In genomic region chr19:13848811-13849241, GRCh38 we compare ENCODE assay signal across 9 cellular contexts. TPM values are rescaled to one million over a fixed set of nuclear protein-coding genes. Genes with fewer than 3 reads are reported as not detected.
DNase-seq lines count a peak whose midpoint lies in the region; ATAC-seq and TF ChIP-seq lines count a peak whose summit lies in the region.
"Had no signal": no experiment of that assay in that cellular context is flagged by ENCODE, and none has a peak within 500 bp of the region (broad histone marks: within the 10 kb centered on the region; RNA-seq: fewer than 3 reads in every experiment).

No MANE protein-coding gene starts in this region.

- peaks cover 44% of the 10 kb centered on the region for H3K4me1 Mint-ChIP-seq in activated CD8-positive, alpha-beta memory T cell treated with anti-CD3 and anti-CD28 coated beads, Interleukin-2, amount 10 ng/mL, durations not matched to agents 7 days and 5 days
- peaks cover 66% of the 10 kb centered on the region for H3K4me1 Mint-ChIP-seq in activated naive CD8-positive, alpha-beta T cell treated with anti-CD3 and anti-CD28 coated beads, Interleukin-2, amount 50 U/mL, for 24 hours

- H3K4me3 ChIP-seq in lung (no peak overlapping the region), thymus (ENCODE audit: low read length) (no peak overlapping the region)
- H3K4me3 ChIP-seq: BLaER1 had no signal

- no peak overlapping the region for H3K4me3 Mint-ChIP-seq in activated CD8-positive, alpha-beta memory T cell treated with anti-CD3 and anti-CD28 coated beads, Interleukin-2, amount 10 ng/mL, durations not matched to agents 7 days and 5 days
- H3K4me3 Mint-ChIP-seq in activated naive CD8-positive, alpha-beta T cell treated with anti-CD3 and anti-CD28 coated beads, Interleukin-2, amount 50 U/mL, for 24 hours, result peak overlapping the region; percentile 40

- H3K4me1 ChIP-seq in lung (ENCODE audit: control insufficient read depth in 2 of 2, insufficient read depth in 2 of 2, low read length in 2 of 2), result peaks cover 4 to 28% of the 10 kb centered on the region in 2 donors
- H3K4me1 ChIP-seq in thymus (ENCODE audit: control insufficient read depth, insufficient read depth, low read length), result peaks cover 15% of the 10 kb centered on the region

- peak overlapping the region; percentile 31 for H3K27ac Mint-ChIP-seq in activated CD8-positive, alpha-beta memory T cell treated with anti-CD3 and anti-CD28 coated beads, Interleukin-2, amount 10 ng/mL, durations not matched to agents 7 days and 5 days
- peak overlapping the region; percentile 57 for H3K27ac Mint-ChIP-seq in activated naive CD8-positive, alpha-beta T cell treated with anti-CD3 and anti-CD28 coated beads, Interleukin-2, amount 50 U/mL, for 24 hours

- no peaks in the 10 kb centered on the region for H3K9me3 ChIP-seq in lung (ENCODE audit: control insufficient read depth in 2 of 2, insufficient read depth in 1 of 2, low read length in 1 of 2)
- H3K9me3 ChIP-seq in thymus (ENCODE audit: control insufficient read depth), result no peaks in the 10 kb centered on the region
- H3K9me3 ChIP-seq: BLaER1 had no signal

- H3K27me3 ChIP-seq in lung (ENCODE audit: control insufficient read depth, insufficient read depth) (no peaks in the 10 kb centered on the region), thymus (ENCODE audit: control insufficient read depth, insufficient read depth) (peaks cover 7% of the 10 kb centered on the region)

- no peaks in the 10 kb centered on the region for H3K36me3 ChIP-seq in lung (ENCODE audit: control insufficient read depth in 2 of 2, insufficient read depth in 2 of 2, low read length in 2 of 2)
- no peaks in the 10 kb centered on the region for H3K36me3 ChIP-seq in thymus (ENCODE audit: control insufficient read depth, insufficient read depth)
- H3K36me3 ChIP-seq: BLaER1 had no signal

- WGBS in lung, 2 donors, result 62 to 83% methylated on average over 9 of the region's 9 CpGs
- 97% methylated on average over 9 of the region's 9 CpGs for WGBS in thymus

- no peak for DNase-seq in activated CD8-positive, alpha-beta memory T cell treated with anti-CD3 and anti-CD28 coated beads, Interleukin-2, amount 10 ng/mL, durations not matched to agents 7 days and 5 days
- no peak for DNase-seq in activated CD8-positive, alpha-beta memory T cell treated with anti-CD3 and anti-CD28 coated beads, Interleukin-2, amount 50 U/mL, for 48 hours
- DNase-seq in activated naive CD8-positive, alpha-beta T cell treated with anti-CD3 and anti-CD28 coated beads, Interleukin-2, amount 50 U/mL, for 24 hours, result no peak
- no peak for DNase-seq in lung (ENCODE audit: low spot score)
- DNase-seq in NCI-H226, result no peak

- H3K27me3 Mint-ChIP-seq in activated CD8-positive, alpha-beta memory T cell treated with anti-CD3 and anti-CD28 coated beads, Interleukin-2, amount 10 ng/mL, durations not matched to agents 7 days and 5 days, result no peaks in the 10 kb centered on the region
- H3K27me3 Mint-ChIP-seq in activated naive CD8-positive, alpha-beta T cell treated with anti-CD3 and anti-CD28 coated beads, Interleukin-2, amount 50 U/mL, for 24 hours, result peaks cover 3% of the 10 kb centered on the region

- TF ChIP-seq CTCF in lung (IDR thresholded peaks at IDR 0.05; ENCODE audit: control extremely low read depth, extremely low read depth), result no peak

- no peaks in the 10 kb centered on the region for H3K9me3 Mint-ChIP-seq in activated CD8-positive, alpha-beta memory T cell treated with anti-CD3 and anti-CD28 coated beads, Interleukin-2, amount 10 ng/mL, durations not matched to agents 7 days and 5 days (ENCODE audit: low read depth)
- H3K9me3 Mint-ChIP-seq in activated naive CD8-positive, alpha-beta T cell treated with anti-CD3 and anti-CD28 coated beads, Interleukin-2, amount 50 U/mL, for 24 hours, result no peaks in the 10 kb centered on the region

- no peak for ATAC-seq in activated CD8-positive, alpha-beta memory T cell treated with anti-CD3 and anti-CD28 coated beads, Interleukin-2, amount 10 ng/mL, durations not matched to agents 7 days and 5 days
- ATAC-seq in activated naive CD8-positive, alpha-beta T cell treated with anti-CD3 and anti-CD28 coated beads, Interleukin-2, amount 50 U/mL, for 24 hours, result no peak
- ATAC-seq in lung (ENCODE audit: insufficient read depth, low FRiP score) (no peak), HG03280 (IDR thresholded peaks at IDR 0.05; ENCODE audit: unreplicated experiment) (no peak), HG03108 (IDR thresholded peaks at IDR 0.05; ENCODE audit: unreplicated experiment) (no peak)

- CTCF ChIA-PET in activated CD8-positive, alpha-beta memory T cell treated with anti-CD3 and anti-CD28 coated beads, Interleukin-2, amount 10 ng/mL, durations not matched to agents 7 days and 5 days (lab: Charles Lee), result interaction anchor here (1.1 to 9.2 kb wide), 4 partner anchors 12 to 66 kb away, joined by 5 to 91 read pairs (median 14); no protein-coding TSS in a partner anchor

- no peaks in the 10 kb centered on the region for H3K36me3 Mint-ChIP-seq in activated CD8-positive, alpha-beta memory T cell treated with anti-CD3 and anti-CD28 coated beads, Interleukin-2, amount 10 ng/mL, durations not matched to agents 7 days and 5 days
- H3K36me3 Mint-ChIP-seq in activated naive CD8-positive, alpha-beta T cell treated with anti-CD3 and anti-CD28 coated beads, Interleukin-2, amount 50 U/mL, for 24 hours (ENCODE audit: low read depth), result peaks cover 3% of the 10 kb centered on the region

- H3K27ac ChIP-seq in lung (ENCODE audit: low read depth in 1 of 2, low read length in 1 of 2) (peak overlapping the region; percentile 26 to 94), thymus (ENCODE audit: low read depth) (peak overlapping the region; percentile 47)

RNA-seq across cellular contexts. Expression of gene NANOS3, which starts 28.1 kb away (rescaled TPM):
- 1 to 10 TPM; 1.1 to 2.8 TPM for total RNA-seq in activated CD8-positive, alpha-beta memory T cell treated with anti-CD3 and anti-CD28 coated beads, Interleukin-2, amount 10 ng/mL, durations not matched to agents 7 days and 5 days
- 1 to 10 TPM in 1 of 2 donors, not detected in 1; 1.5 TPM for total RNA-seq in lung
- polyA plus RNA-seq in lung (under 1 TPM; 0.81 to 0.82 TPM), thymus (2.6 TPM)

RNA-seq across cellular contexts. Expression of gene ZSWIM4, which starts 53.6 kb away (rescaled TPM):
- total RNA-seq in activated CD8-positive, alpha-beta memory T cell treated with anti-CD3 and anti-CD28 coated beads, Interleukin-2, amount 10 ng/mL, durations not matched to agents 7 days and 5 days, result 1 to 10 TPM; 8.1 to 8.4 TPM
- total RNA-seq in lung, result 10 to 100 TPM in 1 of 2 donors, 1 to 10 TPM in 1; 7.6 to 10.5 TPM
- polyA plus RNA-seq in lung, result 10 to 100 TPM in 1 of 2 donors, 1 to 10 TPM in 1; 3.7 to 10.0 TPM
- polyA plus RNA-seq in thymus, result 3.3 TPM

RNA-seq across cellular contexts. Expression of gene BRME1, which starts 57.1 kb away (rescaled TPM):
- total RNA-seq in activated CD8-positive, alpha-beta memory T cell treated with anti-CD3 and anti-CD28 coated beads, Interleukin-2, amount 10 ng/mL, durations not matched to agents 7 days and 5 days, result 1 to 10 TPM; 4.1 to 4.4 TPM
- total RNA-seq in lung, result 1 to 10 TPM; 2.9 to 3.0 TPM
- polyA plus RNA-seq in lung (1 to 10 TPM; 1.3 to 3.2 TPM), thymus (2.0 TPM)

RNA-seq across cellular contexts. Expression of gene CC2D1A, which starts 57.2 kb away (rescaled TPM):
- 10 to 100 TPM; 34.0 to 35.1 TPM for total RNA-seq in activated CD8-positive, alpha-beta memory T cell treated with anti-CD3 and anti-CD28 coated beads, Interleukin-2, amount 10 ng/mL, durations not matched to agents 7 days and 5 days
- total RNA-seq in lung, result 10 to 100 TPM; 19.9 to 39.5 TPM
- polyA plus RNA-seq in lung, result 10 to 100 TPM; 19.3 to 38.9 TPM
- polyA plus RNA-seq in thymus, result 26.7 TPM
